Comparison of ENCODE assay signal across 18 cellular contexts in genomic region chr16:12313902-12314621, GRCh38.
A peak's percentile ranks its signal among the peaks of the same experiment; 100 is the strongest.
DNase-seq lines count a peak whose midpoint lies in the region; ATAC-seq and TF ChIP-seq lines count a peak whose summit lies in the region.
"Had no signal": no experiment of that assay in that cellular context is flagged by ENCODE, and none has a peak within 500 bp of the region (broad histone marks: within the 10 kb centered on the region; RNA-seq: fewer than 3 reads in every experiment).

No MANE protein-coding gene starts in this region.

- CTCF ChIA-PET in OCI-LY7 (lab: Charles Lee; ENCODE audit: unreplicated experiment) = interaction anchor here (1.0 kb wide), 1 partner anchor 53 kb away, joined by 6 read pairs; no protein-coding TSS in a partner anchor

- peak overlapping the region in 9 of 11 experiments; percentile 13 to 95 (median 54); a peak in 17 of 22 replicates for H3K4me2 ChIP-seq in BLaER1 treated with 17β-estradiol and CSF1 and Interleukin-3, amounts not matched to agents 10 nM and 100 nM
- peak overlapping the region; percentile 80; the same call in 1 of the 2 replicates for H3K4me2 ChIP-seq in OCI-LY7 (ENCODE audit: low read length)

- DNase-seq in OCI-LY7 (ENCODE audit: low spot score) = no peak
- peak; percentile 4 for DNase-seq in spleen
- DNase-seq in esophagus squamous epithelium (lab: John Stamatoyannopoulos, UW) = no peak
- DNase-seq in BE2C = no peak
- DNase-seq: CD4-positive, alpha-beta memory T cell; COR-L47; DMS153; GF-D8; H7; IMR-90; KBM-7 had no signal

- no peak for TF ChIP-seq CTCF in OCI-LY7 (conservative IDR thresholded peaks at IDR 0.05; ENCODE audit: low read length)
- TF ChIP-seq CTCF in liver (IDR thresholded peaks at IDR 0.05; ENCODE audit: low read depth, low read length, missing input control) = no peak
- TF ChIP-seq CTCF in spleen (IDR thresholded peaks at IDR 0.05 in 8 of 11, conservative IDR thresholded peaks at IDR 0.05 in 3 of 11) = no peak
- TF ChIP-seq CTCF in esophagus squamous epithelium (IDR thresholded peaks at IDR 0.05) = no peak
- TF ChIP-seq CTCF in BE2C (IDR thresholded peaks at IDR 0.05; ENCODE audit: low read depth, low read length) = no peak

- no peak overlapping the region for H3K4me3 ChIP-seq in BLaER1 treated with 17β-estradiol and CSF1 and Interleukin-3, amounts not matched to agents 10 nM and 100 nM
- H3K4me3 ChIP-seq in OCI-LY7 (ENCODE audit: low read depth, low read length, poor library complexity, severe bottlenecking) = no peak overlapping the region
- no peak overlapping the region for H3K4me3 ChIP-seq in liver (ENCODE audit: low read depth in 1 of 3, low read length in 3 of 3)
- no peak overlapping the region for H3K4me3 ChIP-seq in spleen
- H3K4me3 ChIP-seq in esophagus squamous epithelium = no peak overlapping the region
- no peak overlapping the region for H3K4me3 ChIP-seq in BE2C (ENCODE audit: low read depth, low read length)
- H3K4me3 ChIP-seq: A549, GM23338 had no signal

- POLR2A ChIA-PET in OCI-LY7 (lab: Charles Lee) = interaction anchor here (1.3 to 2.7 kb wide), 3 partner anchors 9 to 18 kb away, joined by 3 to 11 read pairs (median 6); no protein-coding TSS in a partner anchor

- no peak overlapping the region for H3K9ac ChIP-seq in BLaER1 treated with 17β-estradiol and CSF1 and Interleukin-3, amounts not matched to agents 10 nM and 100 nM
- H3K9ac ChIP-seq in liver (ENCODE audit: low read depth in 1 of 2, low read length in 2 of 2) = no peak overlapping the region

- no peaks in the 10 kb centered on the region for H3K9me3 ChIP-seq in BLaER1 treated with 17β-estradiol and CSF1 and Interleukin-3, amounts not matched to agents 10 nM and 100 nM (replicated peaks in 1 of 11)
- H3K9me3 ChIP-seq in OCI-LY7 (ENCODE audit: low read length) (no peaks in the 10 kb centered on the region), liver (ENCODE audit: control insufficient read depth in 4 of 4, low read length in 3 of 4) (no peaks in the 10 kb centered on the region), spleen (no peaks in the 10 kb centered on the region), esophagus squamous epithelium (no peaks in the 10 kb centered on the region), BE2C (no peaks in the 10 kb centered on the region)
- H3K9me3 ChIP-seq: A549 had no signal

- ATAC-seq in GM19023 (IDR thresholded peaks at IDR 0.05; ENCODE audit: unreplicated experiment) = no peak
- ATAC-seq: GM23338 had no signal

- intact Hi-C loops in OCI-LY7 (cut with micrococcal nuclease; ENCODE audit: unreplicated experiment) (no loop called here), spleen (cut with DNase I; ENCODE audit: low total_unique reads) (no loop called here), esophagus squamous epithelium (cut with DNase I) (no loop called here)

- peaks cover 0 to 100% (median 0%) of the 10 kb centered on the region in 11 experiments; a peak in 9 of 22 replicates for H3K27me3 ChIP-seq in BLaER1 treated with 17β-estradiol and CSF1 and Interleukin-3, amounts not matched to agents 10 nM and 100 nM
- no peaks in the 10 kb centered on the region for H3K27me3 ChIP-seq in liver (ENCODE audit: control insufficient read depth in 4 of 4, insufficient read depth in 4 of 4, low read length in 3 of 4)
- no peaks in the 10 kb centered on the region for H3K27me3 ChIP-seq in spleen (replicated peaks in 1 of 7)
- H3K27me3 ChIP-seq in esophagus squamous epithelium = no peaks in the 10 kb centered on the region
- no peaks in the 10 kb centered on the region for H3K27me3 ChIP-seq in BE2C

- peaks cover 9 to 66% (median 31%) of the 10 kb centered on the region in 10 experiments; a peak in 19 of 20 replicates for H3K4me1 ChIP-seq in BLaER1 treated with 17β-estradiol and CSF1 and Interleukin-3, amounts not matched to agents 10 nM and 100 nM
- H3K4me1 ChIP-seq in OCI-LY7 (ENCODE audit: insufficient read depth, low read length, poor library complexity, severe bottlenecking) = peaks cover 73% of the 10 kb centered on the region
- H3K4me1 ChIP-seq in liver (ENCODE audit: control insufficient read depth in 4 of 4, insufficient read depth in 4 of 4, low read length in 3 of 4) = peaks cover 0 to 4% (median 3%) of the 10 kb centered on the region in 4 donors
- peaks cover 0 to 43% (median 2%) of the 10 kb centered on the region in 6 donors for H3K4me1 ChIP-seq in spleen
- H3K4me1 ChIP-seq in esophagus squamous epithelium = peaks cover 10 to 81% (median 19%) of the 10 kb centered on the region in 3 donors
- no peaks in the 10 kb centered on the region for H3K4me1 ChIP-seq in BE2C

- H3K9me2 ChIP-seq in OCI-LY7 (ENCODE audit: insufficient read depth, low read length) = no peaks in the 10 kb centered on the region

- no TSS peak for BruUV-seq in OCI-LY7 (replicated peaks; lab: Mats Ljungman, UMichigan)

- peaks cover 0 to 100% (median 35%) of the 10 kb centered on the region in 11 experiments; a peak in 12 of 22 replicates for H4K20me1 ChIP-seq in BLaER1 treated with 17β-estradiol and CSF1 and Interleukin-3, amounts not matched to agents 10 nM and 100 nM
- no peaks in the 10 kb centered on the region for H4K20me1 ChIP-seq in OCI-LY7 (ENCODE audit: insufficient read depth, low read length)

- no peak overlapping the region for H3K27ac ChIP-seq in BLaER1 treated with 17β-estradiol and CSF1 and Interleukin-3, amounts not matched to agents 10 nM and 100 nM
- H3K27ac ChIP-seq in OCI-LY7 (ENCODE audit: low read depth, low read length, poor library complexity, severe bottlenecking) (peak overlapping the region; percentile 4), liver (ENCODE audit: low read depth in 1 of 2, low read length in 2 of 2) (no peak overlapping the region), spleen (no peak overlapping the region), esophagus squamous epithelium (no peak overlapping the region)
- H3K27ac ChIP-seq: C4-2B, HL-60 had no signal

- 85% methylated on average over 6 of the region's 6 CpGs for WGBS in liver
- 92 to 99% (median 96%) methylated on average over 6 of the region's 6 CpGs for WGBS in spleen, 5 donors
- WGBS in esophagus squamous epithelium, 2 donors = 90 to 93% methylated on average over 6 of the region's 6 CpGs

- TF ChIP-seq POLR2A in spleen (IDR thresholded peaks at IDR 0.05) (no peak), esophagus squamous epithelium (IDR thresholded peaks at IDR 0.05) (no peak)

- H2AFZ ChIP-seq in OCI-LY7 (ENCODE audit: low read length) = no peak overlapping the region
- H2AFZ ChIP-seq: GM23338 had no signal

- H3K79me2 ChIP-seq in OCI-LY7 (ENCODE audit: insufficient read depth, low read depth, low read length) = no peaks in the 10 kb centered on the region

- H3K36me3 ChIP-seq in BLaER1 treated with 17β-estradiol and CSF1 and Interleukin-3, amounts not matched to agents 10 nM and 100 nM = peaks cover 0 to 10% (median 0%) of the 10 kb centered on the region in 11 experiments; a peak in 3 of 22 replicates
- no peaks in the 10 kb centered on the region for H3K36me3 ChIP-seq in OCI-LY7 (ENCODE audit: insufficient read depth, low read length)
- H3K36me3 ChIP-seq in liver (ENCODE audit: control insufficient read depth in 4 of 4, insufficient read depth in 3 of 4, low read depth in 1 of 4, low read length in 3 of 4) = no peaks in the 10 kb centered on the region
- peaks cover 0 to 10% (median 0%) of the 10 kb centered on the region in 6 donors for H3K36me3 ChIP-seq in spleen
- H3K36me3 ChIP-seq in esophagus squamous epithelium = no peaks in the 10 kb centered on the region
- no peaks in the 10 kb centered on the region for H3K36me3 ChIP-seq in BE2C

- no peak for TF ChIP-seq RAD21 in liver (IDR thresholded peaks at IDR 0.05)

TF ChIP-seq in liver, 16 proteins besides CTCF, POLR2A, EP300 and RAD21:
- no peak for TF ChIP-seq NR2F2 (IDR thresholded peaks at IDR 0.05)
- no peak for TF ChIP-seq SP1 (IDR thresholded peaks at IDR 0.05)
- TF ChIP-seq YY1 (IDR thresholded peaks at IDR 0.05) = no peak
- TF ChIP-seq HNF4A (conservative IDR thresholded peaks at IDR 0.05) = peak; percentile 62 to 72
- no peak for TF ChIP-seq REST (IDR thresholded peaks at IDR 0.05)
